9 cellular contexts compared by ENCODE assay signal in genomic region chr1:75338974-75339483, GRCh38.
DNase-seq lines count a peak whose midpoint lies in the region; ATAC-seq, FAIRE-seq and TF ChIP-seq lines count a peak whose summit lies in the region.
"Had no signal": no experiment of that assay in that cellular context is flagged by ENCODE, and none has a peak within 500 bp of the region (broad histone marks: within the 10 kb centered on the region; RNA-seq: fewer than 3 reads in every experiment).

No MANE protein-coding gene starts in this region.

- dilution Hi-C loops in endothelial cell of umbilical vein (cut with MboI; ENCODE audit: extremely low pct_ligation_motif_present, low sequenced_read_pairs) = no loop called here

- H3K4me2 ChIP-seq in endothelial cell of umbilical vein (ENCODE audit: insufficient read depth, low read length) = no peak overlapping the region

- no peaks in the 10 kb centered on the region for H3K9me3 ChIP-seq in endothelial cell of umbilical vein (replicated peaks; ENCODE audit: control insufficient read depth, insufficient read depth, low read length)
- H3K9me3 ChIP-seq in upper lobe of right lung = no peaks in the 10 kb centered on the region
- H3K9me3 ChIP-seq in adrenal gland (replicated peaks in 1 of 3) = no peaks in the 10 kb centered on the region

- no peaks in the 10 kb centered on the region for H3K4me1 Mint-ChIP-seq in activated CD4-positive, alpha-beta T cell treated with anti-CD3 and anti-CD28 coated beads, Interleukin-2, amount 10 ng/mL, durations not matched to agents 7 days and 5 days

- no TSS peak for BruUV-seq in endothelial cell of umbilical vein (replicated peaks; lab: Mats Ljungman, UMichigan)

- peak; percentile 6 for DNase-seq in endothelial cell of umbilical vein (ENCODE audit: low read depth, low spot score)
- DNase-seq in upper lobe of right lung = no peak
- no peak for DNase-seq in adrenal gland
- DNase-seq in middle frontal gyrus (ENCODE audit: extremely low spot score, low spot score) = no peak
- DNase-seq in activated CD4-positive, alpha-beta T cell treated with anti-CD3 and anti-CD28 coated beads, Interleukin-2, amount 10 ng/mL, durations not matched to agents 7 days and 5 days = no peak
- DNase-seq: activated CD8-positive, alpha-beta T cell treated with anti-CD3 and anti-CD28 coated beads, Interleukin-2, amount 10 ng/mL, durations not matched to agents 7 days and 5 days had no signal

- no peak overlapping the region for H3K4me3 Mint-ChIP-seq in activated CD4-positive, alpha-beta T cell treated with anti-CD3 and anti-CD28 coated beads, Interleukin-2, amount 10 ng/mL, durations not matched to agents 7 days and 5 days
- H3K4me3 Mint-ChIP-seq: activated CD8-positive, alpha-beta T cell treated with anti-CD3 and anti-CD28 coated beads, Interleukin-2, amount 10 ng/mL, durations not matched to agents 7 days and 5 days had no signal

- H3K27ac ChIP-seq in endothelial cell of umbilical vein (ENCODE audit: insufficient read depth, low read depth, low read length) (no peak overlapping the region), upper lobe of right lung (no peak overlapping the region), adrenal gland (no peak overlapping the region)

- no peak for TF ChIP-seq CTCF in endothelial cell of umbilical vein (IDR thresholded peaks at IDR 0.05; ENCODE audit: extremely low read depth in 1 of 2, insufficient read depth in 1 of 2, low read depth in 1 of 2, low read length in 2 of 2)
- TF ChIP-seq CTCF in upper lobe of right lung (IDR thresholded peaks at IDR 0.05) = no peak
- no peak for TF ChIP-seq CTCF in adrenal gland (IDR thresholded peaks at IDR 0.05)

- no peaks in the 10 kb centered on the region for H3K9me3 Mint-ChIP-seq in activated CD4-positive, alpha-beta T cell treated with anti-CD3 and anti-CD28 coated beads, Interleukin-2, amount 10 ng/mL, durations not matched to agents 7 days and 5 days

- no peaks in the 10 kb centered on the region for H3K79me2 ChIP-seq in endothelial cell of umbilical vein (ENCODE audit: control insufficient read depth, insufficient read depth, low read length)

- H3K9me1 ChIP-seq in endothelial cell of umbilical vein (replicated peaks; ENCODE audit: control insufficient read depth, extremely low read depth, insufficient read depth, low read length) = no peaks in the 10 kb centered on the region

- CTCF ChIA-PET in endothelial cell of umbilical vein (lab: Charles Lee) = interaction anchor here (0.7 kb wide), 1 partner anchor 73 kb away, joined by 3 read pairs; no protein-coding TSS in a partner anchor
- CTCF ChIA-PET in activated CD4-positive, alpha-beta T cell treated with anti-CD3 and anti-CD28 coated beads, Interleukin-2, amount 10 ng/mL, durations not matched to agents 7 days and 5 days (lab: Charles Lee) = no interaction called here

- no peak overlapping the region for H3K27ac Mint-ChIP-seq in activated CD4-positive, alpha-beta T cell treated with anti-CD3 and anti-CD28 coated beads, Interleukin-2, amount 10 ng/mL, durations not matched to agents 7 days and 5 days
- H3K27ac Mint-ChIP-seq: activated CD8-positive, alpha-beta T cell treated with anti-CD3 and anti-CD28 coated beads, Interleukin-2, amount 10 ng/mL, durations not matched to agents 7 days and 5 days had no signal

- intact Hi-C loops in endothelial cell of umbilical vein (cut with micrococcal nuclease) (no loop called here), upper lobe of right lung (cut with DNase I) (no loop called here), adrenal gland (cut with DNase I) (no loop called here)

- no peaks in the 10 kb centered on the region for H3K36me3 ChIP-seq in endothelial cell of umbilical vein (ENCODE audit: control insufficient read depth in 2 of 2, extremely low read depth in 1 of 2, insufficient read depth in 2 of 2, low read length in 2 of 2)
- H3K36me3 ChIP-seq in upper lobe of right lung = no peaks in the 10 kb centered on the region
- no peaks in the 10 kb centered on the region for H3K36me3 ChIP-seq in adrenal gland (replicated peaks in 1 of 2)

- H3K4me3 ChIP-seq in endothelial cell of umbilical vein (replicated peaks in 1 of 3; ENCODE audit: insufficient read depth in 1 of 3, low read depth in 1 of 3, low read length in 3 of 3) (no peak overlapping the region), upper lobe of right lung (no peak overlapping the region), adrenal gland (no peak overlapping the region)

- peak; percentile 90 for ATAC-seq in GM18858 (IDR thresholded peaks at IDR 0.05; ENCODE audit: unreplicated experiment)
- peak; percentile 92 for ATAC-seq in GM21825 (IDR thresholded peaks at IDR 0.05; ENCODE audit: unreplicated experiment)
- peak; percentile 92 for ATAC-seq in HG03521 (IDR thresholded peaks at IDR 0.05; ENCODE audit: unreplicated experiment)
- ATAC-seq in upper lobe of right lung = no peak
- ATAC-seq: activated CD8-positive, alpha-beta T cell treated with anti-CD3 and anti-CD28 coated beads, Interleukin-2, amount 10 ng/mL, durations not matched to agents 7 days and 5 days had no signal

- H2AFZ ChIP-seq in endothelial cell of umbilical vein (ENCODE audit: low read depth, low read length) = no peak overlapping the region

- H3K36me3 Mint-ChIP-seq in activated CD4-positive, alpha-beta T cell treated with anti-CD3 and anti-CD28 coated beads, Interleukin-2, amount 10 ng/mL, durations not matched to agents 7 days and 5 days (ENCODE audit: low read depth) = no peaks in the 10 kb centered on the region

- no peak overlapping the region for H3K9ac ChIP-seq in endothelial cell of umbilical vein (replicated peaks; ENCODE audit: extremely low read depth, insufficient read depth, low read length)

- H3K27me3 ChIP-seq in endothelial cell of umbilical vein (ENCODE audit: control insufficient read depth in 2 of 2, insufficient read depth in 2 of 2, low read length in 2 of 2) (no peaks in the 10 kb centered on the region), upper lobe of right lung (no peaks in the 10 kb centered on the region), adrenal gland (no peaks in the 10 kb centered on the region)

- WGBS in adrenal gland, 4 donors = 24 to 56% (median 47%) methylated on average over 1 of the region's 1 CpG

- H4K20me1 ChIP-seq in endothelial cell of umbilical vein (replicated peaks; ENCODE audit: control insufficient read depth, extremely low read depth, insufficient read depth, low read length) = no peaks in the 10 kb centered on the region

- TF ChIP-seq POLR2A in endothelial cell of umbilical vein (IDR thresholded peaks at IDR 0.05; ENCODE audit: low read depth, low read length) (no peak), adrenal gland (IDR thresholded peaks at IDR 0.05) (no peak)

- no peak for FAIRE-seq in endothelial cell of umbilical vein (lab: Jason Lieb, UNC)

- H3K4me1 ChIP-seq in endothelial cell of umbilical vein (ENCODE audit: control insufficient read depth, extremely low read depth, insufficient read depth, low read length) = no peaks in the 10 kb centered on the region
- H3K4me1 ChIP-seq in upper lobe of right lung = no peaks in the 10 kb centered on the region
- no peaks in the 10 kb centered on the region for H3K4me1 ChIP-seq in adrenal gland (replicated peaks in 1 of 2)

- POLR2A ChIA-PET in endothelial cell of umbilical vein (lab: Charles Lee) = no interaction called here
- POLR2A ChIA-PET in activated CD4-positive, alpha-beta T cell treated with anti-CD3 and anti-CD28 coated beads, Interleukin-2, amount 10 ng/mL, durations not matched to agents 7 days and 5 days (lab: Charles Lee) = no interaction called here

- H3K27me3 Mint-ChIP-seq in activated CD4-positive, alpha-beta T cell treated with anti-CD3 and anti-CD28 coated beads, Interleukin-2, amount 10 ng/mL, durations not matched to agents 7 days and 5 days = no peaks in the 10 kb centered on the region

TF ChIP-seq in endothelial cell of umbilical vein, 7 proteins besides CTCF, POLR2A, EP300 and RAD21:
- TF ChIP-seq POLR2AphosphoS5 (IDR thresholded peaks at IDR 0.05; ENCODE audit: insufficient read depth, low read depth, low read length) (no peak), JUN (IDR thresholded peaks at IDR 0.05; ENCODE audit: borderline replicate concordance, insufficient read depth, insufficient read length, low read depth) (no peak), MAX (IDR thresholded peaks at IDR 0.05; ENCODE audit: insufficient read depth, insufficient read length) (no peak), EZH2 (IDR thresholded peaks at IDR 0.05; ENCODE audit: borderline replicate concordance, low read depth, low read length, severe bottlenecking) (no peak), GATA2 (IDR thresholded peaks at IDR 0.05; ENCODE audit: insufficient read depth, insufficient read length, low read depth, low read length) (no peak), MYC (IDR thresholded peaks at IDR 0.05; ENCODE audit: low read depth, low read length) (no peak), FOS (IDR thresholded peaks at IDR 0.05; ENCODE audit: borderline replicate concordance, insufficient read depth, low read length) (no peak)
TF ChIP-seq in endothelial cell of umbilical vein: peak in this region for 0.
